ENCODE assay signal across 13 cellular contexts in genomic region chr2:182426082-182426914, GRCh38. TPM values are rescaled to one million over a fixed set of nuclear protein-coding genes. Genes with fewer than 3 reads are reported as not detected.
DNase-seq lines count a peak whose midpoint lies in the region; TF ChIP-seq lines count a peak whose summit lies in the region.
"Had no signal": no experiment of that assay in that cellular context is flagged by ENCODE, and none has a peak within 500 bp of the region (broad histone marks: within the 10 kb centered on the region; RNA-seq: fewer than 3 reads in every experiment).

No MANE protein-coding gene starts in this region.

- H3K36me3 Mint-ChIP-seq in activated T-cell treated with anti-CD3 and anti-CD28 coated beads, Interleukin-2, amount 50 U/mL, for 24 hours (ENCODE audit: low read depth) = no peaks in the 10 kb centered on the region

- H4K91ac ChIP-seq in neuronal stem cell (ENCODE audit: low read depth, low read length, poor library complexity) = no peak overlapping the region

- H3K4me1 ChIP-seq in neuronal stem cell (ENCODE audit: control insufficient read depth in 2 of 2, insufficient read depth in 1 of 2, low read depth in 1 of 2, low read length in 2 of 2) (no peaks in the 10 kb centered on the region), uterus (no peaks in the 10 kb centered on the region)

- H3K9me3 ChIP-seq in neuronal stem cell (replicated peaks in 1 of 2; ENCODE audit: control insufficient read depth in 2 of 2, insufficient read depth in 1 of 2, low read depth in 1 of 2, low read length in 2 of 2) (peaks cover 0 to 8% of the 10 kb centered on the region in 2 donors), uterus (no peaks in the 10 kb centered on the region)

- H3K79me1 ChIP-seq in neuronal stem cell (ENCODE audit: low read depth, low read length) = no peaks in the 10 kb centered on the region

- no peak overlapping the region for H3K4me2 ChIP-seq in neuronal stem cell (ENCODE audit: insufficient read depth, low read length, poor library complexity, severe bottlenecking)

- DNase-seq in DMS 273 (lab: John Stamatoyannopoulos, UW; ENCODE audit: unreplicated experiment) = peak; percentile 13
- DNase-seq in DMS 273 treated with DMSO at 0.1 percent for 48 hours (lab: John Stamatoyannopoulos, UW) = no peak
- peak in 1 of 2 donors; percentile 6 for DNase-seq in foreskin fibroblast
- no peak for DNase-seq in neuronal stem cell (ENCODE audit: low spot score)
- DNase-seq in uterus = peak in 1 of 2 donors; percentile 21
- DNase-seq in activated T-cell treated with anti-CD3 and anti-CD28 coated beads, Interleukin-2, amount 50 U/mL, for 24 hours = no peak
- DNase-seq in DMS153 (lab: John Stamatoyannopoulos, UW) = no peak
- DNase-seq in LoVo (ENCODE audit: low spot score) = no peak
- DNase-seq: hippocampal formation; NCI-H1930; stimulated activated naive CD4-positive, alpha-beta T cell treated with Interleukin-2 at 50 U/mL for 16 hours had no signal

- no peak overlapping the region for H2AK5ac ChIP-seq in neuronal stem cell (ENCODE audit: low read depth, low read length)

- no peak overlapping the region for H3K9ac ChIP-seq in neuronal stem cell (ENCODE audit: low read depth, low read length, poor library complexity)

- TF ChIP-seq POLR2A in uterus (IDR thresholded peaks at IDR 0.05) = no peak

- H3K23ac ChIP-seq in neuronal stem cell (ENCODE audit: low read depth, low read length, poor library complexity) = no peak overlapping the region

- no peaks in the 10 kb centered on the region for H3K9me3 Mint-ChIP-seq in activated T-cell treated with anti-CD3 and anti-CD28 coated beads, Interleukin-2, amount 50 U/mL, for 24 hours

- H3K4me3 ChIP-seq in foreskin fibroblast (ENCODE audit: low read depth in 1 of 2, low read length in 2 of 2) (peak overlapping the region; percentile 28 to 38), neuronal stem cell (ENCODE audit: low read length in 2 of 2) (no peak overlapping the region), uterus (peak overlapping the region; percentile 40 to 46)

- no peak overlapping the region for H2BK5ac ChIP-seq in neuronal stem cell (ENCODE audit: low read length)

- no peak overlapping the region for H3K27ac ChIP-seq in neuronal stem cell (replicated peaks; ENCODE audit: low read length)
- peak overlapping the region; percentile 71 to 78 for H3K27ac ChIP-seq in uterus
- H3K27ac ChIP-seq: 22Rv1 had no signal

- no peaks in the 10 kb centered on the region for H3K4me1 Mint-ChIP-seq in activated T-cell treated with anti-CD3 and anti-CD28 coated beads, Interleukin-2, amount 50 U/mL, for 24 hours (ENCODE audit: low read depth)

- H3K14ac ChIP-seq in neuronal stem cell (ENCODE audit: low read length) = no peak overlapping the region

- H3K4ac ChIP-seq in neuronal stem cell (ENCODE audit: low read length) = no peak overlapping the region

- no peak overlapping the region for H2BK120ac ChIP-seq in neuronal stem cell (ENCODE audit: low read depth, low read length)

- no peaks in the 10 kb centered on the region for H3K27me3 Mint-ChIP-seq in activated T-cell treated with anti-CD3 and anti-CD28 coated beads, Interleukin-2, amount 50 U/mL, for 24 hours

- H4K8ac ChIP-seq in neuronal stem cell (ENCODE audit: low read depth, low read length) = peak overlapping the region; percentile 84

- no peak overlapping the region for H3K27ac Mint-ChIP-seq in activated T-cell treated with anti-CD3 and anti-CD28 coated beads, Interleukin-2, amount 50 U/mL, for 24 hours

- no peak overlapping the region for H2BK15ac ChIP-seq in neuronal stem cell (ENCODE audit: low read length)

- H2AFZ ChIP-seq in neuronal stem cell (ENCODE audit: low read length) = no peak overlapping the region

- H3K36me3 ChIP-seq in neuronal stem cell (replicated peaks in 1 of 2; ENCODE audit: control insufficient read depth in 2 of 2, insufficient read depth in 2 of 2, low read length in 2 of 2) (no peaks in the 10 kb centered on the region), uterus (no peaks in the 10 kb centered on the region)

- no peak overlapping the region for H3K4me3 Mint-ChIP-seq in activated T-cell treated with anti-CD3 and anti-CD28 coated beads, Interleukin-2, amount 50 U/mL, for 24 hours

- H2BK12ac ChIP-seq in neuronal stem cell (ENCODE audit: low read length) = no peak overlapping the region

- H3K18ac ChIP-seq in neuronal stem cell (ENCODE audit: low read length) = peak overlapping the region; percentile 62

- TF ChIP-seq CTCF in foreskin fibroblast (IDR thresholded peaks at IDR 0.05; ENCODE audit: low read depth, low read length) (no peak), uterus (IDR thresholded peaks at IDR 0.05) (no peak)

- no peaks in the 10 kb centered on the region for H3K27me3 ChIP-seq in neuronal stem cell (ENCODE audit: control insufficient read depth in 3 of 3, insufficient read depth in 3 of 3, low read depth in 1 of 3, low read length in 3 of 3)
- no peaks in the 10 kb centered on the region for H3K27me3 ChIP-seq in uterus

- no CpG with 5 or more reads among the region's 8 CpGs for WGBS in neuronal stem cell (ENCODE audit: extremely low coverage in 2 of 2, insufficient read length in 2 of 2, insufficient replicate concordance in 1 of 2), 2 donors

- intact Hi-C loops in uterus (cut with DNase I; ENCODE audit: low total_unique reads) = no loop called here

RNA-seq across cellular contexts. Expression of gene PDE1A, which starts 0.5 kb away (rescaled TPM):
- 0.03 TPM for polyA plus RNA-seq in neuronal stem cell (2013, experiment 1 of 2)
- 0.04 TPM for polyA plus RNA-seq in neuronal stem cell (2013, experiment 2 of 2)
- total RNA-seq in uterus = 10 to 100 TPM; 13.1 to 83.1 (median 27.3) TPM
- total RNA-seq: SK-MEL-5 had no signal

Comparison
In these comparisons a context has a peak if more than half of its experiments do, and no peak if none do; other contexts are left out.
1. H3K4me3 ChIP-seq: peak in foreskin fibroblast (2 of 2) and uterus (2 of 2); none in neuronal stem cell (0 of 2).